Comparison of ENCODE assay signal across 8 cellular contexts in the genomic region with DNA sequence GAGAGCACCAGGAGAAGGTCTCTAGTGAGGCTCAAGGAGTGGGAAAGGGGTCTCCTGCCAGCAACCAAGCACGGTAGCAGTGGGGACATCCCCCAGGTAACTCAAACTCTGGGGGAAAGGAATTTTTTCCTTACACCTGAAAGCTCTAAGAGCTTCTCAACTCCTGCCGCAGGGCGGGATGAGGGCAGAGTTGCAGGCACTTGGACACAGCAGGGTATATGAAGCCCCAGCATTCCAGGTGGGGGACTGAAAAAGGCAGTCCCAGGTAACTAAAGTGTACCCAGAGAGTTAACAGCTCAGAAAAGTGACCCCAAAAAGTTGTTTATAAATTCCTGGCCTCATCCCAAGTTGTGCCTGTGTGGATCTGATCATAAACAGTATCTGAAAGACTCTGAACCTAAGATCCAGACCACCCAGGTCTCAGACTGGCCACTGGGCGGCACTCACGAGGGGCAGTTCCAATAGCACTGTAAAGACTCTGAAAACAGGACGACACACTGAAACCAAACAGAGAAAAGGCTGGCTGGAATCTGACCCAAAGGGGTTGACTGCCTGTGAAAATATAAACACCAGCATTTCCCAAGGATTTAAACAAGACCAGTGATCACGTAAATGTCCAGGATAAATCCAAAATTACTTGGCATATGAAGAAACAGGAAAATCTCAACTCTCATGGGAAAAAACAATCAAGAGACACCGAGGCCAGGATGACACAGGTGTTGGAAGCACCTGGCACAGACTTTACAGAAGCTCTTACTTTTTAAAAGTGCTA. TPM values are rescaled to one million over a fixed set of nuclear protein-coding genes. Genes with fewer than 3 reads are reported as not detected.
DNase-seq lines count a peak whose midpoint lies in the region; ATAC-seq and TF ChIP-seq lines count a peak whose summit lies in the region.

No MANE protein-coding gene starts in this region.

- H3K4me3 ChIP-seq in GM23248 (no peak overlapping the region), OCI-LY7 (ENCODE audit: low read depth, low read length, poor library complexity, severe bottlenecking) (no peak overlapping the region), colonic mucosa (no peak overlapping the region), right lobe of liver (no peak overlapping the region)

- POLR2A ChIA-PET in OCI-LY7 (lab: Charles Lee), result interaction anchor here (0.7 to 1.0 kb wide), 2 partner anchors 15 to 402 kb away, joined by 3 to 4 read pairs; no protein-coding TSS in a partner anchor

- H3K27ac ChIP-seq in GM23248 (no peak overlapping the region), OCI-LY7 (ENCODE audit: low read depth, low read length, poor library complexity, severe bottlenecking) (no peak overlapping the region), colonic mucosa (no peak overlapping the region), right lobe of liver (peak overlapping the region in 2 of 3 donors; percentile 17 to 56)

- peaks cover 8% of the 10 kb centered on the region; the same call in 1 of the 2 replicates for H3F3A ChIP-seq in GM23248 (ENCODE audit: insufficient read depth)

- intact Hi-C loops in OCI-LY7 (cut with micrococcal nuclease; ENCODE audit: unreplicated experiment), result no loop called here
- intact Hi-C loops in colonic mucosa (cut with DNase I), result no loop called here
- intact Hi-C loops in right lobe of liver (cut with DNase I), result no loop called here

- H3K79me2 ChIP-seq in GM23248 (ENCODE audit: insufficient read depth) (no peaks in the 10 kb centered on the region), OCI-LY7 (ENCODE audit: insufficient read depth, low read depth, low read length) (no peaks in the 10 kb centered on the region)

- ATAC-seq in right lobe of liver, result peak; percentile 85 to 93 (median 88)
- ATAC-seq in HG02885 (IDR thresholded peaks at IDR 0.05; ENCODE audit: poor library complexity, unreplicated experiment), result no peak
- ATAC-seq in HG02870 (IDR thresholded peaks at IDR 0.05; ENCODE audit: unreplicated experiment), result no peak

- DNase-seq in Ammon's horn (ENCODE audit: low spot score) (peak; percentile 56), GM23248 (peak; percentile 38), OCI-LY7 (ENCODE audit: low spot score) (peak; percentile 64), colonic mucosa (peak; percentile 83), right lobe of liver (peak; percentile 67 to 77 (median 76)), ureter (ENCODE audit: low spot score) (peak; percentile 70)

- no peak overlapping the region for H2AFZ ChIP-seq in GM23248
- peak overlapping the region; percentile 45; the same call in 1 of the 2 replicates for H2AFZ ChIP-seq in OCI-LY7 (ENCODE audit: low read length)

- H4K20me1 ChIP-seq in GM23248 (ENCODE audit: insufficient read depth) (no peaks in the 10 kb centered on the region), OCI-LY7 (ENCODE audit: insufficient read depth, low read length) (no peaks in the 10 kb centered on the region)

- 78% methylated on average over 8 of the region's 8 CpGs for WGBS in GM23248 (ENCODE audit: low coverage in 1 of 2, low lambda C conversion rate in 2 of 2, missing lambda C conversion rate in 2 of 2), 2 experiments
- WGBS in right lobe of liver (ENCODE audit: insufficient coverage, low coverage, low lambda C conversion rate, missing lambda C conversion rate), result 31% methylated on average over 4 of the region's 8 CpGs

- BruUV-seq in OCI-LY7 (replicated peaks; lab: Mats Ljungman, UMichigan), result no TSS peak

- TF ChIP-seq CTCF in OCI-LY7 (conservative IDR thresholded peaks at IDR 0.05; ENCODE audit: low read length) (peak; percentile 94), colonic mucosa (IDR thresholded peaks at IDR 0.05) (peak; percentile 64), right lobe of liver (IDR thresholded peaks at IDR 0.05) (peak; percentile 69 to 83 (median 78))

- in situ Hi-C loops in GM23248 (cut with MboI), result no loop called here

- H3K27me3 ChIP-seq in GM23248 (replicated peaks; ENCODE audit: insufficient read depth), result no peaks in the 10 kb centered on the region
- no peaks in the 10 kb centered on the region for H3K27me3 ChIP-seq in colonic mucosa
- H3K27me3 ChIP-seq in right lobe of liver, result no peaks in the 10 kb centered on the region

- H3K9ac ChIP-seq in GM23248 (no peak overlapping the region), colonic mucosa (ENCODE audit: low read depth in 2 of 2, low read length in 2 of 2) (peak overlapping the region in 1 of 2 donors; percentile 52)

- CTCF ChIA-PET in OCI-LY7 (lab: Charles Lee; ENCODE audit: unreplicated experiment), result interaction anchor here (0.6 kb wide), 1 partner anchor 33 kb away, joined by 3 read pairs; no protein-coding TSS in a partner anchor

- H3K36me3 ChIP-seq in GM23248 (ENCODE audit: low read depth) (no peaks in the 10 kb centered on the region), OCI-LY7 (ENCODE audit: insufficient read depth, low read length) (no peaks in the 10 kb centered on the region), colonic mucosa (no peaks in the 10 kb centered on the region), right lobe of liver (no peaks in the 10 kb centered on the region)

- H3K9me2 ChIP-seq in GM23248 (ENCODE audit: insufficient read depth) (no peaks in the 10 kb centered on the region), OCI-LY7 (ENCODE audit: insufficient read depth, low read length) (no peaks in the 10 kb centered on the region)

- no peak overlapping the region for H3K4me2 ChIP-seq in GM23248 (ENCODE audit: unreplicated experiment)
- 0 out of 2 replicates have a peak overlapping the region, but pooled peaks have one; percentile 35 for H3K4me2 ChIP-seq in OCI-LY7 (ENCODE audit: low read length)

- TF ChIP-seq POLR2A in right lobe of liver (IDR thresholded peaks at IDR 0.05), result no peak

- H3K9me3 ChIP-seq in GM23248 (ENCODE audit: low read depth) (no peaks in the 10 kb centered on the region), OCI-LY7 (ENCODE audit: low read length) (no peaks in the 10 kb centered on the region), colonic mucosa (no peaks in the 10 kb centered on the region), right lobe of liver (no peaks in the 10 kb centered on the region)

- H3K4me1 ChIP-seq in GM23248 (ENCODE audit: insufficient read depth) (peaks cover 10% of the 10 kb centered on the region), OCI-LY7 (ENCODE audit: insufficient read depth, low read length, poor library complexity, severe bottlenecking) (no peaks in the 10 kb centered on the region), colonic mucosa (peaks cover 5% of the 10 kb centered on the region), right lobe of liver (peaks cover 0 to 36% (median 10%) of the 10 kb centered on the region in 4 donors)

RNA-seq across cellular contexts. Expression of a gene that starts 47.5 kb away (rescaled TPM):
- total RNA-seq in GM23248 (2014; rRNA removed; shearing (Covaris generic)), result 2.5 and 4.8 TPM in 2 replicates
- polyA plus RNA-seq in GM23248 (2016; fragmentation: Nextera tagmentation; extraction: Ambion mirVana), result 1.6 TPM in 2 replicates
- 3.5 and 6.8 TPM in 2 replicates for total RNA-seq in OCI-LY7 (2014; rRNA removed; shearing (Covaris generic))
- 5.0 and 5.1 TPM in 2 replicates for total RNA-seq in OCI-LY7 (2022)
- under 1 TPM in 1 of 2 donors, not detected in 1; 0.45 TPM for total RNA-seq in colonic mucosa
- under 1 TPM in 4 of 6 experiments, not detected in 2; 0.25 to 0.62 (median 0.37) TPM for total RNA-seq in right lobe of liver
- 2.0 TPM for total RNA-seq in ureter

RNA-seq across cellular contexts. Expression of a gene that starts 47.6 kb away (rescaled TPM):
- 14.0 and 15.0 TPM in 2 replicates for total RNA-seq in GM23248 (2014; rRNA removed; shearing (Covaris generic))
- polyA plus RNA-seq in GM23248 (2016; fragmentation: Nextera tagmentation; extraction: Ambion mirVana), result 12.9 and 13.6 TPM in 2 replicates
- total RNA-seq in OCI-LY7 (2014; rRNA removed; shearing (Covaris generic)), result 53.4 and 58.6 TPM in 2 replicates
- total RNA-seq in OCI-LY7 (2022), result 67.6 and 74.5 TPM in 2 replicates
- total RNA-seq in colonic mucosa, result 10 to 100 TPM; 11.0 to 22.1 TPM
- 10 to 100 TPM in 2 of 6 experiments, 1 to 10 TPM in 4; 8.0 to 17.0 (median 9.8) TPM for total RNA-seq in right lobe of liver
- total RNA-seq in ureter, result 22.5 TPM

Comparison
In these comparisons a context has a peak if more than half of its experiments do, and no peak if none do; other contexts are left out.
1. H3K27ac ChIP-seq: peak in right lobe of liver (2 of 3); none in GM23248 (single experiment), OCI-LY7 (single experiment) and colonic mucosa (single experiment).
2. ATAC-seq: peak in right lobe of liver (4 of 4); none in HG02885 (single experiment) and HG02870 (single experiment).
3. Peak in every context shown above with its lines, with median percentiles within 50 percentile points of each other: DNase-seq and CTCF ChIP-seq.